In the genomic region with DNA sequence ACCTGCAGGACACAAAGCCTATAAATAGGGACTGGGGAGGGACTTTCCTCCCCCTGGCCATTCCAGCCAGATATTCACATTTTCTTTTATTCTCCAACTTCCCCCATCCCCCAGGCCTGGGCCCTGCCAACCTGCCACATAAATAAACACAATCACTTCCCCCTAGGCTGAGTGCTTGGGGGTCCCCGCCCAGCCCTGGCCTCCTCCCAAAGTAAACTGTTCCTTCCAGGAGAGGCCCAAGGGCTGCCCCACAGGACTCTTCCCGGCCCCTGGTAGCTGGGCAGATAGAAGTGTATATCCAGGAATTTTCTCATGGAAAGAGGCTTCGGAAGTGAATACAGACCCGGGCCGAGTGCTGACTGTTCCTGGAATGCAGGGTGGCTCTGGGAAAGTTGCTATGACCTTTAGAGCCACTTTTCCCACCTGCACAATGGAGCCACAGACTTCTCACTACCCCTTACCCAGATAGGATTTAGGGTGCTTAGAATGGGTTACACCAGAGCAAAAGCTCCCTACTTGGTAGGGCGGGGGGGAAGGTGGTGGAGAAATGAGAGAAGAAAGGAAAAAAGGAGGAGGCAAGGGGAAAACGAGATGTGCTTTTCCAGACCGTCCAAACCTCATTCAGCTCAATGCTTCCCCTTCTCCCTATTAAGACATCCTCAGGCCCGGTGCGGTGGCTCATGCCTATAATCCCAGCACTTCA, we compare ENCODE assay signal across 9 cellular contexts. TPM values are rescaled to one million over a fixed set of nuclear protein-coding genes. Genes with fewer than 3 reads are reported as not detected.
DNase-seq lines count a peak whose midpoint lies in the region; ATAC-seq and TF ChIP-seq lines count a peak whose summit lies in the region.
"Had no signal": no experiment of that assay in that cellular context is flagged by ENCODE, and none has a peak within 500 bp of the region (broad histone marks: within the 10 kb centered on the region; RNA-seq: fewer than 3 reads in every experiment).

No MANE protein-coding gene starts in this region.

- intact Hi-C loops in left ventricle myocardium superior (cut with micrococcal nuclease) = no loop called here
- intact Hi-C loops in CD4-positive, alpha-beta memory T cell (cut with micrococcal nuclease) = no loop called here

- peaks cover 22 to 64% of the 10 kb centered on the region in 2 donors for H3K36me3 Mint-ChIP-seq in CD4-positive, alpha-beta memory T cell

- no peaks in the 10 kb centered on the region for H3K9me3 Mint-ChIP-seq in CD4-positive, alpha-beta memory T cell

- H3K9ac ChIP-seq in skeletal muscle tissue (ENCODE audit: low read depth in 1 of 3, low read length in 3 of 3) = peak overlapping the region in 2 of 3 donors; percentile 50 to 71

- POLR2A ChIA-PET in RWPE1 (lab: Yijun Ruan, JAX; ENCODE audit: low non-redundant PET) = no interaction called here
- POLR2A ChIA-PET in CD4-positive, alpha-beta memory T cell (lab: Charles Lee; ENCODE audit: partially characterized antibody) = no interaction called here

- no peaks in the 10 kb centered on the region for H3K9me3 ChIP-seq in skeletal muscle tissue (ENCODE audit: control insufficient read depth in 3 of 3, low read length in 3 of 3)
- H3K9me3 ChIP-seq in CD4-positive, alpha-beta memory T cell (ENCODE audit: control insufficient read depth in 1 of 2, low read length in 2 of 2) = no peaks in the 10 kb centered on the region

- no peak for TF ChIP-seq CTCF in RWPE1 (conservative IDR thresholded peaks at IDR 0.05; ENCODE audit: low read depth)

- peak overlapping the region; percentile 99 for H3K27ac ChIP-seq in RWPE1
- H3K27ac ChIP-seq in skeletal muscle tissue (ENCODE audit: low read depth, low read length) = peak overlapping the region; percentile 71
- H3K27ac ChIP-seq in CD4-positive, alpha-beta memory T cell (ENCODE audit: low read depth, low read length) = no peak overlapping the region

- CTCF ChIA-PET in RWPE1 (lab: Yijun Ruan, JAX) = interaction anchor here (0.8 to 1.0 kb wide), 2 partner anchors 12 to 16 kb away, joined by 3 read pairs; no protein-coding TSS in a partner anchor
- CTCF ChIA-PET in CD4-positive, alpha-beta memory T cell (lab: Charles Lee; ENCODE audit: partially characterized antibody) = interaction anchor here (5.4 to 9.3 kb wide), 2 partner anchors 11 to 89 kb away, joined by 56 to 166 read pairs; a partner anchor contains a TSS

- DNase-seq in H7 (peak; percentile 19), RWPE1 (ENCODE audit: low spot score) (no peak), left ventricle myocardium superior (peak; percentile 44), cortex of kidney (lab: John Stamatoyannopoulos, UW) (no peak), NCI-H187 treated with DMSO at 0.1 percent for 48 hours (lab: John Stamatoyannopoulos, UW) (no peak)
- DNase-seq in CD4-positive, alpha-beta memory T cell = no peak
- DNase-seq: NCI-H446 treated with DMSO at 0.1 percent for 48 hours had no signal

- no peaks in the 10 kb centered on the region for H3K27me3 Mint-ChIP-seq in CD4-positive, alpha-beta memory T cell

- H3K27ac Mint-ChIP-seq in CD4-positive, alpha-beta memory T cell = no peak overlapping the region

- H3K27me3 ChIP-seq in H7 (ENCODE audit: control insufficient read depth, insufficient read depth, low read length) (no peaks in the 10 kb centered on the region), skeletal muscle tissue (ENCODE audit: control insufficient read depth in 3 of 3, insufficient read depth in 3 of 3, low read length in 3 of 3) (no peaks in the 10 kb centered on the region)
- H3K27me3 ChIP-seq in CD4-positive, alpha-beta memory T cell (ENCODE audit: insufficient read depth, low read length) = no peaks in the 10 kb centered on the region

- H3K36me3 ChIP-seq in H7 (replicated peaks; ENCODE audit: control insufficient read depth, insufficient read depth, low read length) = peaks cover 25% of the 10 kb centered on the region
- H3K36me3 ChIP-seq in skeletal muscle tissue (ENCODE audit: control insufficient read depth in 3 of 3, insufficient read depth in 3 of 3, low read length in 3 of 3) = peaks cover 47 to 59% (median 51%) of the 10 kb centered on the region in 3 donors
- H3K36me3 ChIP-seq in CD4-positive, alpha-beta memory T cell (ENCODE audit: insufficient read depth, low read length) = peaks cover 50% of the 10 kb centered on the region

- no peak overlapping the region for H3K4me3 Mint-ChIP-seq in CD4-positive, alpha-beta memory T cell

- H3K4me1 ChIP-seq in skeletal muscle tissue (ENCODE audit: control insufficient read depth in 3 of 3, insufficient read depth in 3 of 3, low read length in 3 of 3) = peaks cover 51 to 69% (median 56%) of the 10 kb centered on the region in 3 donors
- H3K4me1 ChIP-seq in CD4-positive, alpha-beta memory T cell (ENCODE audit: insufficient read depth, low read length) = peaks cover 25% of the 10 kb centered on the region

- peak; percentile 8 for ATAC-seq in left ventricle myocardium superior
- no peak for ATAC-seq in GM19455 (IDR thresholded peaks at IDR 0.05; ENCODE audit: unreplicated experiment)

- no peak overlapping the region for H3K4me3 ChIP-seq in H7 (ENCODE audit: insufficient read depth, low read depth, low read length)
- H3K4me3 ChIP-seq in skeletal muscle tissue (ENCODE audit: low read length in 3 of 3) = no peak overlapping the region
- H3K4me3 ChIP-seq in CD4-positive, alpha-beta memory T cell (ENCODE audit: low read length in 2 of 2) = no peak overlapping the region

- H3K4me1 Mint-ChIP-seq in CD4-positive, alpha-beta memory T cell = peaks cover 19 to 24% (median 21%) of the 10 kb centered on the region in 4 donors

RNA-seq across cellular contexts. Expression of a gene that starts 8.5 kb away (rescaled TPM):
- total RNA-seq in H7 (2014; rRNA removed; shearing (Covaris generic)) = 0.28 TPM in 1 of 2 replicates, not detected in the other
- total RNA-seq in left ventricle myocardium superior (not detected), skeletal muscle tissue (0.52 TPM)
- not detected for total RNA-seq in CD4-positive, alpha-beta memory T cell
- not detected for polyA plus RNA-seq in CD4-positive, alpha-beta memory T cell

RNA-seq across cellular contexts. Expression of a gene that starts 30.5 kb away (rescaled TPM):
- total RNA-seq in H7 (2014; rRNA removed; shearing (Covaris generic)) = 85.6 and 99.9 TPM in 2 replicates
- 56.9 TPM for total RNA-seq in left ventricle myocardium superior
- 25.6 TPM for total RNA-seq in skeletal muscle tissue
- total RNA-seq in CD4-positive, alpha-beta memory T cell = 10 to 100 TPM; 81.1 to 93.0 TPM
- polyA plus RNA-seq in CD4-positive, alpha-beta memory T cell = 10 to 100 TPM; 34.0 to 46.2 TPM

RNA-seq across cellular contexts. Expression of a gene that starts 39.0 kb away (rescaled TPM):
- total RNA-seq in H7 (2014; rRNA removed; shearing (Covaris generic)) = 13.2 and 15.2 TPM in 2 replicates
- total RNA-seq in left ventricle myocardium superior (98.1 TPM), skeletal muscle tissue (30.8 TPM)
- 10 to 100 TPM; 35.9 to 41.3 TPM for total RNA-seq in CD4-positive, alpha-beta memory T cell
- polyA plus RNA-seq in CD4-positive, alpha-beta memory T cell = 10 to 100 TPM in 1 of 2 donors, 1 to 10 TPM in 1; 5.8 to 11.9 TPM

RNA-seq across cellular contexts. Expression of a gene that starts 43.1 kb away (rescaled TPM):
- total RNA-seq in H7 (2014; rRNA removed; shearing (Covaris generic)) = 243 and 325 TPM in 2 replicates
- total RNA-seq in left ventricle myocardium superior (83.4 TPM), skeletal muscle tissue (56.4 TPM)
- 10 to 100 TPM; 59.7 to 60.3 TPM for total RNA-seq in CD4-positive, alpha-beta memory T cell
- polyA plus RNA-seq in CD4-positive, alpha-beta memory T cell = 10 to 100 TPM; 44.6 to 47.9 TPM

Comparison
In these comparisons a context has a peak if more than half of its experiments do, and no peak if none do; other contexts are left out.
1. DNase-seq: peak in H7 (single experiment) and left ventricle myocardium superior (single experiment); none in RWPE1 (single experiment), cortex of kidney (single experiment), CD4-positive, alpha-beta memory T cell (0 of 5) and NCI-H187 treated with DMSO at 0.1 percent for 48 hours (single experiment).